8 cellular contexts compared by ENCODE assay signal in genomic region chr13:45339399-45339798, GRCh38. TPM values are rescaled to one million over a fixed set of nuclear protein-coding genes. Genes with fewer than 3 reads are reported as not detected.
DNase-seq lines count a peak whose midpoint lies in the region; ATAC-seq and FAIRE-seq lines count a peak whose summit lies in the region.

No MANE protein-coding gene starts in this region.

- peak overlapping the region; percentile 95 for H3K27ac Mint-ChIP-seq in activated T-helper 17 cell treated with anti-CD3 and anti-CD28 coated beads, Interleukin-2, amount 50 U/mL, for 72 hours
- peak overlapping the region; percentile 90 for H3K27ac Mint-ChIP-seq in stimulated activated memory B cell treated with anti-CD40 and anti-IgM and Interleukin-4, amounts not matched to agents 10 μg/mL and 1 μg/mL and 100 μg/mL, for 72 hours

- H3K9ac ChIP-seq in HUES48 (ENCODE audit: low read depth, low read length), result peak overlapping the region; percentile 99; the same call in 1 of the 2 replicates
- H3K9ac ChIP-seq in iPS-15b (ENCODE audit: low read depth, low read length), result no peak overlapping the region

- peaks cover 95% of the 10 kb centered on the region for H3K36me3 Mint-ChIP-seq in activated T-helper 17 cell treated with anti-CD3 and anti-CD28 coated beads, Interleukin-2, amount 50 U/mL, for 72 hours (ENCODE audit: low read depth)
- peaks cover 53% of the 10 kb centered on the region for H3K36me3 Mint-ChIP-seq in stimulated activated memory B cell treated with anti-CD40 and anti-IgM and Interleukin-4, amounts not matched to agents 10 μg/mL and 1 μg/mL and 100 μg/mL, for 72 hours

- H3K4me3 Mint-ChIP-seq in activated T-helper 17 cell treated with anti-CD3 and anti-CD28 coated beads, Interleukin-2, amount 50 U/mL, for 72 hours, result peak overlapping the region; percentile 92
- peak overlapping the region; percentile 89 for H3K4me3 Mint-ChIP-seq in stimulated activated memory B cell treated with anti-CD40 and anti-IgM and Interleukin-4, amounts not matched to agents 10 μg/mL and 1 μg/mL and 100 μg/mL, for 72 hours

- no peak for FAIRE-seq in frontal cortex (lab: Jason Lieb, UNC)

- no peaks in the 10 kb centered on the region for H3K9me3 Mint-ChIP-seq in activated T-helper 17 cell treated with anti-CD3 and anti-CD28 coated beads, Interleukin-2, amount 50 U/mL, for 72 hours
- H3K9me3 Mint-ChIP-seq in stimulated activated memory B cell treated with anti-CD40 and anti-IgM and Interleukin-4, amounts not matched to agents 10 μg/mL and 1 μg/mL and 100 μg/mL, for 72 hours, result no peaks in the 10 kb centered on the region

- H3K4me3 ChIP-seq in HUES48 (ENCODE audit: low read depth, low read length) (peak overlapping the region; percentile 79), iPS-15b (ENCODE audit: low read depth, low read length) (peak overlapping the region; percentile 82)

- no peak overlapping the region for H3K27ac ChIP-seq in HUES48 (ENCODE audit: low read depth, low read length)

- DNase-seq in cortex of kidney (lab: John Stamatoyannopoulos, UW) (no peak), frontal cortex (ENCODE audit: low spot score in 2 of 2) (no peak), amygdala (lab: John Stamatoyannopoulos, UW) (no peak)

- no peaks in the 10 kb centered on the region for H3K27me3 Mint-ChIP-seq in activated T-helper 17 cell treated with anti-CD3 and anti-CD28 coated beads, Interleukin-2, amount 50 U/mL, for 72 hours
- no peaks in the 10 kb centered on the region for H3K27me3 Mint-ChIP-seq in stimulated activated memory B cell treated with anti-CD40 and anti-IgM and Interleukin-4, amounts not matched to agents 10 μg/mL and 1 μg/mL and 100 μg/mL, for 72 hours

- H3K9me3 ChIP-seq in HUES48 (ENCODE audit: control insufficient read depth, insufficient read depth, low read length) (no peaks in the 10 kb centered on the region), iPS-15b (ENCODE audit: control insufficient read depth, insufficient read depth, low read length) (no peaks in the 10 kb centered on the region)

- ATAC-seq in activated T-helper 17 cell treated with anti-CD3 and anti-CD28 coated beads, Interleukin-2, amount 50 U/mL, for 72 hours (replicated peaks), result no peak
- ATAC-seq in stimulated activated memory B cell treated with anti-CD40 and anti-IgM and Interleukin-4, amounts not matched to agents 10 μg/mL and 1 μg/mL and 100 μg/mL, for 72 hours, result no peak
- no peak for ATAC-seq in HG02973 (IDR thresholded peaks at IDR 0.05; ENCODE audit: unreplicated experiment)

- H3K27me3 ChIP-seq in HUES48 (ENCODE audit: control insufficient read depth, insufficient read depth, low read length), result no peaks in the 10 kb centered on the region
- no peaks in the 10 kb centered on the region for H3K27me3 ChIP-seq in iPS-15b (ENCODE audit: control insufficient read depth, insufficient read depth, low read length)

- H3K36me3 ChIP-seq in HUES48 (ENCODE audit: control insufficient read depth, insufficient read depth, low read length) (peaks cover 61% of the 10 kb centered on the region), iPS-15b (ENCODE audit: control insufficient read depth, insufficient read depth, low read length) (peaks cover 38% of the 10 kb centered on the region)

- H3K4me1 Mint-ChIP-seq in activated T-helper 17 cell treated with anti-CD3 and anti-CD28 coated beads, Interleukin-2, amount 50 U/mL, for 72 hours, result peaks cover 43% of the 10 kb centered on the region
- H3K4me1 Mint-ChIP-seq in stimulated activated memory B cell treated with anti-CD40 and anti-IgM and Interleukin-4, amounts not matched to agents 10 μg/mL and 1 μg/mL and 100 μg/mL, for 72 hours, result peaks cover 68% of the 10 kb centered on the region

- H3K4me1 ChIP-seq in HUES48 (ENCODE audit: control insufficient read depth, insufficient read depth, low read length), result peaks cover 7% of the 10 kb centered on the region; the same call in 1 of the 2 replicates
- peaks cover 6% of the 10 kb centered on the region for H3K4me1 ChIP-seq in iPS-15b (ENCODE audit: control insufficient read depth, insufficient read depth, low read length)

RNA-seq across cellular contexts. Expression of gene TPT1, which starts 1.6 kb away (rescaled TPM):
- total RNA-seq in activated T-helper 17 cell treated with anti-CD3 and anti-CD28 coated beads, Interleukin-2, amount 50 U/mL, for 72 hours, result 1,000 to 10,000 TPM; 3,139 to 4,606 TPM
- 2,752 TPM for total RNA-seq in frontal cortex
